8 cellular contexts compared by ENCODE assay signal in the genomic region with DNA sequence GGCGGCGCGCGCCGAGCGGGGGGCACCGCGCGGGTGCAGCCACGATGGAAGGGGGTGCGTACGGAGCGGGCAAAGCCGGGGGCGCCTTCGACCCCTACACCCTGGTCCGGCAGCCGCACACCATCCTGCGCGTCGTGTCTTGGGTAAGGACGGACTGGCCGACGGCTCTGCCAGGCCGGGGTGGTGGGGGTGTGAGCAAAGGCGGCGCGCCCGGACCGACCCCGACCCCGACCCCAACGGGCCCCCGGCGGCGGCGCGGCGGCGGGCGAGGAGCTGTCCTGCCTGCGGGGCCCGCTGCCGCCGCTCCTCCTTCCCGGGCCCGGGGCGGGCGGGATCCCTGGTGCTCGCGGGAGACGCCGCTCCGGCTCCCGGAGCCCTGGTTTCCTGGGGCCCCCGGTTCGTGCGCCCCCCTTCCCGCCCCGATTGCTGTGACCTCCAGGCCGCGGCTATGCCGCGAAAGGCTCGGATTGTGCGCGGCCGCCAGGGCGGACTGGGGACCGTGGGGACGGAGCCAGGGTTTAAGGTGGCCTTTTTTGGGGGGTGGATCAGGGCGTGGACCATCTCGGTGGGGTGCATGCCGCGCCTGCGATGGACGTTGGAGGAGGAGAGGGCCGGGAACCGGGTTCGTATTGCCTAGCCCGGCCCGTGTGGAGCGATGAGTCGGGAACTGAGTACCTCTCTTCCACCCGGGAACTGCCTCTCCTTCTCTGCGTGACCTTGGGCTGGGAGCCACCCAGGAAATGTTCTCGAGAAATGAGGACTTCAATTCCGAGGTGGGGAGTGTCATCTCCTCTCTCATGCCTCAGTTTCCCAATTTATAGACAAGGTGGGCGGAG. TPM values are rescaled to one million over a fixed set of nuclear protein-coding genes. Genes with fewer than 3 reads are reported as not detected.
DNase-seq lines count a peak whose midpoint lies in the region; ATAC-seq, FAIRE-seq and TF ChIP-seq lines count a peak whose summit lies in the region.

A gene with protein sequence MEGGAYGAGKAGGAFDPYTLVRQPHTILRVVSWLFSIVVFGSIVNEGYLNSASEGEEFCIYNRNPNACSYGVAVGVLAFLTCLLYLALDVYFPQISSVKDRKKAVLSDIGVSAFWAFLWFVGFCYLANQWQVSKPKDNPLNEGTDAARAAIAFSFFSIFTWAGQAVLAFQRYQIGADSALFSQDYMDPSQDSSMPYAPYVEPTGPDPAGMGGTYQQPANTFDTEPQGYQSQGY (plus strand): TSS at position 25 of the 836 bp plus-strand sequence. CDS start 20 bp downstream, at position 45.

- no peaks in the 10 kb centered on the region for H3K27me3 ChIP-seq in pancreas

- no peak for DNase-seq in T-helper 2 cell treated with Interferon-gamma antibody and Interleukin-4, amounts not matched to agents 5 μg/mL and 100 μg/mL, for 36 hours (ENCODE audit: low spot score)
- no peak for DNase-seq in T-helper 2 cell
- DNase-seq in activated CD8-positive, alpha-beta T cell treated with anti-CD3 and anti-CD28 coated beads, Interleukin-2, amount 10 ng/mL, durations not matched to agents 7 days and 5 days: no peak
- peak; percentile 54 for DNase-seq in glutamatergic neuron
- peak; percentile 21 to 78 (median 46) for DNase-seq in pancreas
- DNase-seq in kidney glomerular epithelial cell (lab: John Stamatoyannopoulos, UW): no peak
- DNase-seq in AML-193 (lab: John Stamatoyannopoulos, UW): no peak

- ATAC-seq in activated CD8-positive, alpha-beta T cell treated with anti-CD3 and anti-CD28 coated beads, Interleukin-2, amount 10 ng/mL, durations not matched to agents 7 days and 5 days: peak; percentile 43
- ATAC-seq in pancreas (peak; percentile 46 to 66 (median 59)), HG03571 (IDR thresholded peaks at IDR 0.05; ENCODE audit: unreplicated experiment) (no peak)

- peak within 1 kb of the TSS; percentile 70 to 74 (median 72) for H3K4me3 ChIP-seq in pancreas

- peak within 1 kb of the TSS; percentile 26 to 74 (median 64) for H3K27ac ChIP-seq in pancreas

- no peak for FAIRE-seq in pancreas (lab: Jason Lieb, UNC)

- no peak for TF ChIP-seq CTCF in glutamatergic neuron (IDR thresholded peaks at IDR 0.05; ENCODE audit: partially characterized antibody, unreplicated experiment)
- TF ChIP-seq CTCF in pancreas (IDR thresholded peaks at IDR 0.05): no peak

- intact Hi-C loops in pancreas (cut with DNase I): no loop called here

- H3K9me3 Mint-ChIP-seq in T-helper 2 cell treated with Interferon-gamma antibody and Interleukin-4, amounts not matched to agents 5 μg/mL and 100 μg/mL, for 36 hours: no peaks in the 10 kb centered on the region
- no peaks in the 10 kb centered on the region for H3K9me3 Mint-ChIP-seq in activated CD8-positive, alpha-beta T cell treated with anti-CD3 and anti-CD28 coated beads, Interleukin-2, amount 10 ng/mL, durations not matched to agents 7 days and 5 days (ENCODE audit: insufficient read depth)
- peaks cover 5% of the 10 kb centered on the region for H3K9me3 Mint-ChIP-seq in glutamatergic neuron (ENCODE audit: unreplicated experiment)

- H3K4me1 ChIP-seq in pancreas: peaks cover 0 to 11% (median 0%) of the 10 kb centered on the region in 3 donors

- POLR2A ChIA-PET in activated CD8-positive, alpha-beta T cell treated with anti-CD3 and anti-CD28 coated beads, Interleukin-2, amount 10 ng/mL, durations not matched to agents 7 days and 5 days (lab: Charles Lee): no interaction called here

- H3K4me3 Mint-ChIP-seq in T-helper 2 cell treated with Interferon-gamma antibody and Interleukin-4, amounts not matched to agents 5 μg/mL and 100 μg/mL, for 36 hours: peak within 1 kb of the TSS; percentile 69
- H3K4me3 Mint-ChIP-seq in activated CD8-positive, alpha-beta T cell treated with anti-CD3 and anti-CD28 coated beads, Interleukin-2, amount 10 ng/mL, durations not matched to agents 7 days and 5 days: peak within 1 kb of the TSS; percentile 66
- H3K4me3 Mint-ChIP-seq in glutamatergic neuron (ENCODE audit: unreplicated experiment): peak within 1 kb of the TSS; percentile 88

- peaks cover 40% of the 10 kb centered on the region for H3K27me3 Mint-ChIP-seq in T-helper 2 cell treated with Interferon-gamma antibody and Interleukin-4, amounts not matched to agents 5 μg/mL and 100 μg/mL, for 36 hours (ENCODE audit: low read depth)
- H3K27me3 Mint-ChIP-seq in activated CD8-positive, alpha-beta T cell treated with anti-CD3 and anti-CD28 coated beads, Interleukin-2, amount 10 ng/mL, durations not matched to agents 7 days and 5 days (ENCODE audit: low read depth): peaks cover 25% of the 10 kb centered on the region
- peaks cover 3% of the 10 kb centered on the region for H3K27me3 Mint-ChIP-seq in glutamatergic neuron (ENCODE audit: unreplicated experiment)

- H3K27ac Mint-ChIP-seq in T-helper 2 cell treated with Interferon-gamma antibody and Interleukin-4, amounts not matched to agents 5 μg/mL and 100 μg/mL, for 36 hours: no peak within 1 kb of the TSS
- peak within 1 kb of the TSS; percentile 39 for H3K27ac Mint-ChIP-seq in activated CD8-positive, alpha-beta T cell treated with anti-CD3 and anti-CD28 coated beads, Interleukin-2, amount 10 ng/mL, durations not matched to agents 7 days and 5 days
- peak within 1 kb of the TSS; percentile 70 for H3K27ac Mint-ChIP-seq in glutamatergic neuron (ENCODE audit: unreplicated experiment)

- CTCF ChIA-PET in activated CD8-positive, alpha-beta T cell treated with anti-CD3 and anti-CD28 coated beads, Interleukin-2, amount 10 ng/mL, durations not matched to agents 7 days and 5 days (lab: Charles Lee): interaction anchor here (1.0 to 1.3 kb wide), 4 partner anchors 18 to 179 kb away, joined by 3 to 5 read pairs (median 4); no protein-coding TSS in a partner anchor

- 1% methylated on average over 65 to 89 of the region's 89 CpGs for WGBS in pancreas, 2 donors

- H3K36me3 Mint-ChIP-seq in T-helper 2 cell treated with Interferon-gamma antibody and Interleukin-4, amounts not matched to agents 5 μg/mL and 100 μg/mL, for 36 hours (ENCODE audit: low read depth): no peaks in the 10 kb centered on the region
- H3K36me3 Mint-ChIP-seq in activated CD8-positive, alpha-beta T cell treated with anti-CD3 and anti-CD28 coated beads, Interleukin-2, amount 10 ng/mL, durations not matched to agents 7 days and 5 days (ENCODE audit: low read depth): no peaks in the 10 kb centered on the region
- H3K36me3 Mint-ChIP-seq in glutamatergic neuron (ENCODE audit: unreplicated experiment): no peaks in the 10 kb centered on the region

- H3K4me1 Mint-ChIP-seq in T-helper 2 cell treated with Interferon-gamma antibody and Interleukin-4, amounts not matched to agents 5 μg/mL and 100 μg/mL, for 36 hours (ENCODE audit: low read depth): no peaks in the 10 kb centered on the region
- peaks cover 12% of the 10 kb centered on the region for H3K4me1 Mint-ChIP-seq in activated CD8-positive, alpha-beta T cell treated with anti-CD3 and anti-CD28 coated beads, Interleukin-2, amount 10 ng/mL, durations not matched to agents 7 days and 5 days (ENCODE audit: low read depth)
- peaks cover 14% of the 10 kb centered on the region for H3K4me1 Mint-ChIP-seq in glutamatergic neuron (ENCODE audit: low read depth, unreplicated experiment)

- no peaks in the 10 kb centered on the region for H3K36me3 ChIP-seq in pancreas

- no peaks in the 10 kb centered on the region for H3K9me3 ChIP-seq in pancreas

RNA-seq across cellular contexts. Expression of the gene that starts here (rescaled TPM):
- under 1 TPM; 0.24 to 0.37 TPM for total RNA-seq in activated CD8-positive, alpha-beta T cell treated with anti-CD3 and anti-CD28 coated beads, Interleukin-2, amount 10 ng/mL, durations not matched to agents 7 days and 5 days
- total RNA-seq in glutamatergic neuron (ENCODE audit: unreplicated experiment): 49.5 TPM
- total RNA-seq in pancreas: 10 to 100 TPM; 12.2 to 26.8 (median 15.7) TPM
- 10 to 100 TPM; 18.0 to 19.3 TPM for polyA plus RNA-seq in pancreas

Comparison
In these comparisons a context has a peak if more than half of its experiments do, and no peak if none do; other contexts are left out.
1. RNA of the gene that starts here (total RNA-seq): 49.5 TPM in glutamatergic neuron (single experiment) and 12.2 to 26.8 TPM in pancreas; 0.24 to 0.37 TPM in activated CD8-positive, alpha-beta T cell treated with anti-CD3 and anti-CD28 coated beads, Interleukin-2, amount 10 ng/mL, durations not matched to agents 7 days and 5 days; every median in the first group is over 4 times any median in the second.
2. Peak in ATAC-seq in activated CD8-positive, alpha-beta T cell treated with anti-CD3 and anti-CD28 coated beads, Interleukin-2, amount 10 ng/mL, durations not matched to agents 7 days and 5 days; RNA of the gene not detected or under 1 TPM.
3. DNase-seq: peak in glutamatergic neuron (single experiment) and pancreas (6 of 6); none in T-helper 2 cell treated with Interferon-gamma antibody and Interleukin-4, amounts not matched to agents 5 μg/mL and 100 μg/mL, for 36 hours (single experiment), T-helper 2 cell (0 of 5), activated CD8-positive, alpha-beta T cell treated with anti-CD3 and anti-CD28 coated beads, Interleukin-2, amount 10 ng/mL, durations not matched to agents 7 days and 5 days (single experiment), kidney glomerular epithelial cell (single experiment) and AML-193 (0 of 2).
4. Peak in every context shown above with its lines, with median percentiles within 50 percentile points of each other: H3K4me3 Mint-ChIP-seq.